9 cellular contexts compared by ENCODE assay signal in genomic region chr4:170259631-170260153, GRCh38.
A peak's percentile ranks its signal among the peaks of the same experiment; 100 is the strongest.
DNase-seq lines count a peak whose midpoint lies in the region; ATAC-seq and TF ChIP-seq lines count a peak whose summit lies in the region.
"Had no signal": no experiment of that assay in that cellular context is flagged by ENCODE, and none has a peak within 500 bp of the region (broad histone marks: within the 10 kb centered on the region; RNA-seq: fewer than 3 reads in every experiment).

No MANE protein-coding gene starts in this region.

- peak; percentile 65 for DNase-seq in activated CD4-positive, alpha-beta T cell treated with anti-CD3 and anti-CD28 coated beads, Interleukin-2, amount 10 ng/mL, durations not matched to agents 7 days and 5 days
- DNase-seq in activated CD4-positive, alpha-beta T cell treated with anti-CD3 and anti-CD28 coated beads, Interleukin-2, amount 50 U/mL, for 1 hour = no peak
- DNase-seq in NCI-H69 (lab: John Stamatoyannopoulos, UW) (peak; percentile 88), right atrium auricular region (ENCODE audit: low spot score) (peak; percentile 59), retinal pigment epithelial cell (ENCODE audit: low read depth) (peak; percentile 83)
- peak; percentile 27 for DNase-seq in activated naive CD8-positive, alpha-beta T cell treated with anti-CD3 and anti-CD28 coated beads for 36 hours

- no peak overlapping the region for H3K27ac Mint-ChIP-seq in activated CD4-positive, alpha-beta T cell treated with anti-CD3 and anti-CD28 coated beads, Interleukin-2, amount 10 ng/mL, durations not matched to agents 7 days and 5 days
- no peak overlapping the region for H3K27ac Mint-ChIP-seq in activated naive CD8-positive, alpha-beta T cell treated with anti-CD3 and anti-CD28 coated beads for 36 hours

- TF ChIP-seq CTCF in right atrium auricular region (IDR thresholded peaks at IDR 0.05) = peak in 1 of 2 donors; percentile 61
- TF ChIP-seq CTCF in retinal pigment epithelial cell (conservative IDR thresholded peaks at IDR 0.05; ENCODE audit: low read depth, low read length) = peak; percentile 96

- CTCF ChIA-PET in activated CD4-positive, alpha-beta T cell treated with anti-CD3 and anti-CD28 coated beads, Interleukin-2, amount 10 ng/mL, durations not matched to agents 7 days and 5 days (lab: Charles Lee) = interaction anchor here (0.6 to 1.4 kb wide), 3 partner anchors 10 to 15 kb away, joined by 3 to 7 read pairs (median 3); no protein-coding TSS in a partner anchor

- H3K4me3 Mint-ChIP-seq in activated CD4-positive, alpha-beta T cell treated with anti-CD3 and anti-CD28 coated beads, Interleukin-2, amount 10 ng/mL, durations not matched to agents 7 days and 5 days = no peak overlapping the region
- H3K4me3 Mint-ChIP-seq in activated naive CD8-positive, alpha-beta T cell treated with anti-CD3 and anti-CD28 coated beads for 36 hours = no peak overlapping the region

- ATAC-seq in GM21447 (IDR thresholded peaks at IDR 0.05; ENCODE audit: unreplicated experiment) (peak; percentile 99), HG03575 (IDR thresholded peaks at IDR 0.05; ENCODE audit: extremely low read depth, insufficient number of reproducible peaks, low FRiP score, unreplicated experiment) (peak; percentile 96)

- no peaks in the 10 kb centered on the region for H3K27me3 Mint-ChIP-seq in activated CD4-positive, alpha-beta T cell treated with anti-CD3 and anti-CD28 coated beads, Interleukin-2, amount 10 ng/mL, durations not matched to agents 7 days and 5 days
- no peaks in the 10 kb centered on the region for H3K27me3 Mint-ChIP-seq in activated naive CD8-positive, alpha-beta T cell treated with anti-CD3 and anti-CD28 coated beads for 36 hours

- no peaks in the 10 kb centered on the region for H3K27me3 ChIP-seq in right atrium auricular region
- H3K27me3 ChIP-seq: neutrophil had no signal

- H3K36me3 Mint-ChIP-seq in activated CD4-positive, alpha-beta T cell treated with anti-CD3 and anti-CD28 coated beads, Interleukin-2, amount 10 ng/mL, durations not matched to agents 7 days and 5 days (ENCODE audit: low read depth) = no peaks in the 10 kb centered on the region
- H3K36me3 Mint-ChIP-seq in activated naive CD8-positive, alpha-beta T cell treated with anti-CD3 and anti-CD28 coated beads for 36 hours = no peaks in the 10 kb centered on the region

- no peaks in the 10 kb centered on the region for H3K36me3 ChIP-seq in right atrium auricular region
- H3K36me3 ChIP-seq: neutrophil had no signal

- H3K4me1 Mint-ChIP-seq in activated CD4-positive, alpha-beta T cell treated with anti-CD3 and anti-CD28 coated beads, Interleukin-2, amount 10 ng/mL, durations not matched to agents 7 days and 5 days = no peaks in the 10 kb centered on the region
- no peaks in the 10 kb centered on the region for H3K4me1 Mint-ChIP-seq in activated naive CD8-positive, alpha-beta T cell treated with anti-CD3 and anti-CD28 coated beads for 36 hours

- H3K9me3 Mint-ChIP-seq in activated CD4-positive, alpha-beta T cell treated with anti-CD3 and anti-CD28 coated beads, Interleukin-2, amount 10 ng/mL, durations not matched to agents 7 days and 5 days = no peaks in the 10 kb centered on the region
- peaks cover 2% of the 10 kb centered on the region for H3K9me3 Mint-ChIP-seq in activated naive CD8-positive, alpha-beta T cell treated with anti-CD3 and anti-CD28 coated beads for 36 hours

- no peak overlapping the region for H3K27ac ChIP-seq in right atrium auricular region
- H3K27ac ChIP-seq: neutrophil had no signal

- H3K4me3 ChIP-seq in right atrium auricular region (no peak overlapping the region), retinal pigment epithelial cell (ENCODE audit: low read length) (no peak overlapping the region)

- no peaks in the 10 kb centered on the region for H3K9me3 ChIP-seq in right atrium auricular region
- H3K9me3 ChIP-seq: neutrophil had no signal

- no peaks in the 10 kb centered on the region for H3K4me1 ChIP-seq in right atrium auricular region

- POLR2A ChIA-PET in activated CD4-positive, alpha-beta T cell treated with anti-CD3 and anti-CD28 coated beads, Interleukin-2, amount 10 ng/mL, durations not matched to agents 7 days and 5 days (lab: Charles Lee) = no interaction called here
